In the genomic region with DNA sequence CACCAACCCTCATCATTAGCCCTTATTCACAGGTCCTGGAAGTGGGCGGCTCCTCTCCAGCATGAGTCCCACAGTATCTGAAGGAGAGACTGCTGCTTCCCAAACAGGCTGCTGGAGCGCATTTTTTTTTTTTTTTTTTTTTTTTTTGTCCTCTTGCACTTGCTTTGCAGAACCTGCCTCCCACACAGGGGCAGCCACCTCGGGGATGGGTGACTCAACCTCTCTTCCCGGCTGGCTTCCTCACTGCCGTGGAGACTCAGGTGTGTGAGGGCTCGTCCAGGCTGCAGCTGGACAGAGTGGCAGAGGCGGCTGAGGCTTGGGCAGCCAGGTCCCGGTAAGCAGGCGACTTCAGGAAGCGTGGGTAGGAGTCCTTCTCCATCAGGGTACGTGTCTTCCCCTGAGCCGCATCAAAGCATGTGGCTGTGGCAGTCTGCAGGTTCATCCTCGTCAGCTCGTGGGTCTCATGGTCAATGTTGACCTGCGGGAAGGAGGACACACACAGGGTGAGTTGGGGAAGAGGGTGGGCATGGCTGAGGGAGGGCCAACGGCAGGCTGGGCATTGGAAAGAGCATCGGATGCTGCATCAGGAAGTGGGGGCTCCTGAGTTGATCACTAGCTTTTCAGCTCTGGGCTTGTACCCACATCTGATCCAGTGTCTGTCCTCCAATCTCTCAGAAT, we compare ENCODE assay signal across 26 cellular contexts. TPM values are rescaled to one million over a fixed set of nuclear protein-coding genes. Genes with fewer than 3 reads are reported as not detected.
A peak's percentile ranks its signal among the peaks of the same experiment; 100 is the strongest.
DNase-seq lines count a peak whose midpoint lies in the region; ATAC-seq, FAIRE-seq and TF ChIP-seq lines count a peak whose summit lies in the region.
"Had no signal": no experiment of that assay in that cellular context is flagged by ENCODE, and none has a peak within 500 bp of the region (broad histone marks: within the 10 kb centered on the region; RNA-seq: fewer than 3 reads in every experiment).

No MANE protein-coding gene starts in this region.

- no peak for DNase-seq in BE2C
- no peak for DNase-seq in CD4-positive, CD25-positive, alpha-beta regulatory T cell
- DNase-seq in OCI-LY7 (ENCODE audit: low spot score), result no peak
- DNase-seq in glutamatergic neuron, result no peak
- DNase-seq in HepG2 (ENCODE audit: low spot score), result no peak
- DNase-seq in NCI-H1417 treated with DMSO at 0.1 percent for 48 hours (lab: John Stamatoyannopoulos, UW), result no peak
- DNase-seq in NK-92 (lab: John Stamatoyannopoulos, UW; ENCODE audit: unreplicated experiment), result no peak
- DNase-seq: CD8-positive, alpha-beta T cell; DMS 273 treated with DMSO at 0.1 percent for 48 hours; heart left ventricle; Kasumi-1; NCI-H1048; NCI-H1930; NCI-H748 treated with DMSO at 0.1 percent for 48 hours; T-helper 9 cell had no signal

- no peak for TF ChIP-seq RAD21 in HepG2 (CRISPR knock-in tag; IDR thresholded peaks at IDR 0.05)

- WGBS in HepG2 (ENCODE audit: low lambda C conversion rate), result 36% methylated on average over 11 of the region's 17 CpGs

- H3K27me3 ChIP-seq in BE2C, result no peaks in the 10 kb centered on the region
- no peaks in the 10 kb centered on the region for H3K27me3 ChIP-seq in CD4-positive, CD25-positive, alpha-beta regulatory T cell (ENCODE audit: control insufficient read depth, insufficient read depth, low read length)
- H3K27me3 ChIP-seq in HepG2 (ENCODE audit: control insufficient read depth in 1 of 2, insufficient read depth in 2 of 2, low read length in 2 of 2), result peaks cover 2 to 14% of the 10 kb centered on the region in 2 experiments; a peak in 3 of 5 replicates
- H3K27me3 ChIP-seq: heart left ventricle, upper lobe of left lung had no signal

- H2AFZ ChIP-seq in OCI-LY7 (ENCODE audit: low read length) (no peak overlapping the region), HepG2 (ENCODE audit: low read length) (no peak overlapping the region)

- no peak overlapping the region for H3K9ac ChIP-seq in HepG2 (ENCODE audit: insufficient read depth, low read depth, low read length)

- H3K9me3 ChIP-seq in BE2C, result no peaks in the 10 kb centered on the region
- H3K9me3 ChIP-seq in CD4-positive, CD25-positive, alpha-beta regulatory T cell (ENCODE audit: control insufficient read depth in 2 of 2, low read length in 2 of 2), result no peaks in the 10 kb centered on the region
- no peaks in the 10 kb centered on the region for H3K9me3 ChIP-seq in OCI-LY7 (ENCODE audit: low read length)
- H3K9me3 ChIP-seq in HepG2 (ENCODE audit: low read length), result no peaks in the 10 kb centered on the region
- H3K9me3 ChIP-seq: heart left ventricle, upper lobe of left lung had no signal

- H3K27ac Mint-ChIP-seq in CD4-positive, CD25-positive, alpha-beta regulatory T cell, result peak overlapping the region in 2 of 3 donors; percentile 27 to 66
- no peak overlapping the region for H3K27ac Mint-ChIP-seq in glutamatergic neuron (ENCODE audit: unreplicated experiment)
- H3K27ac Mint-ChIP-seq: activated naive CD8-positive, alpha-beta T cell treated with anti-CD3 and anti-CD28 coated beads, Interleukin-2, amount 10 ng/mL, durations not matched to agents 7 days and 5 days; CD8-positive, alpha-beta T cell; progenitor cell of endocrine pancreas had no signal

- peaks cover 59% of the 10 kb centered on the region for H3K36me3 ChIP-seq in BE2C
- H3K36me3 ChIP-seq in CD4-positive, CD25-positive, alpha-beta regulatory T cell (ENCODE audit: control insufficient read depth, insufficient read depth, low read length), result no peaks in the 10 kb centered on the region
- peaks cover 53% of the 10 kb centered on the region for H3K36me3 ChIP-seq in OCI-LY7 (ENCODE audit: insufficient read depth, low read length)
- no peaks in the 10 kb centered on the region for H3K36me3 ChIP-seq in HepG2 (replicated peaks in 1 of 2; ENCODE audit: control insufficient read depth in 1 of 2, insufficient read depth in 2 of 2, low read length in 2 of 2)

- in situ Hi-C loops in HepG2 (cut with HindIII; ENCODE audit: extremely low pct_ligation_motif_present, low pct_unique_long_range_greater_than_20kb), result loop anchor here (5.0 kb wide), 1 partner anchor 187 kb away; a partner anchor contains a TSS

- BruUV-seq in OCI-LY7 (replicated peaks; lab: Mats Ljungman, UMichigan) (no TSS peak), HepG2 (replicated peaks; lab: Mats Ljungman, UMichigan) (no TSS peak)

- H3K4me2 ChIP-seq in OCI-LY7 (ENCODE audit: low read length), result peak overlapping the region; percentile 84; the same call in 1 of the 2 replicates
- H3K4me2 ChIP-seq in HepG2 (ENCODE audit: low read depth, low read length), result no peak overlapping the region

- CTCF ChIA-PET in OCI-LY7 (lab: Charles Lee; ENCODE audit: unreplicated experiment), result interaction anchor here (0.5 to 12.7 kb wide), 6 partner anchors 11 to 185 kb away, joined by 3 to 189 read pairs (median 3); no protein-coding TSS in a partner anchor
- CTCF ChIA-PET in HepG2 (lab: Yijun Ruan, JAX; ENCODE audit: low intra/inter-chr PET ratio, low total read pairs), result interaction anchor here (2.5 kb wide), 1 partner anchor 183 kb away, joined by 44 read pairs; no protein-coding TSS in a partner anchor

- TF ChIP-seq CTCF in BE2C (IDR thresholded peaks at IDR 0.05; ENCODE audit: low read depth, low read length) (no peak), OCI-LY7 (conservative IDR thresholded peaks at IDR 0.05; ENCODE audit: low read length) (no peak), glutamatergic neuron (IDR thresholded peaks at IDR 0.05; ENCODE audit: partially characterized antibody, unreplicated experiment) (no peak), HepG2 (CRISPR knock-in tag; IDR thresholded peaks at IDR 0.05) (no peak)

- ATAC-seq in CD4-positive, CD25-positive, alpha-beta regulatory T cell (ENCODE audit: low read depth in 2 of 2), result no peak
- ATAC-seq in HepG2, result no peak
- no peak for ATAC-seq in GM18907 (IDR thresholded peaks at IDR 0.05; ENCODE audit: unreplicated experiment)
- ATAC-seq: CD8-positive, alpha-beta T cell; heart left ventricle; Right ventricle myocardium inferior; sciatic nerve had no signal

- H3K4me1 ChIP-seq in BE2C (peaks cover 15% of the 10 kb centered on the region), OCI-LY7 (ENCODE audit: insufficient read depth, low read length, poor library complexity, severe bottlenecking) (peaks cover 48% of the 10 kb centered on the region), HepG2 (ENCODE audit: insufficient read depth, low read length) (no peaks in the 10 kb centered on the region)
- peaks cover 36% of the 10 kb centered on the region for H3K4me1 ChIP-seq in CD4-positive, CD25-positive, alpha-beta regulatory T cell (ENCODE audit: control insufficient read depth, insufficient read depth, low read length, poor library complexity, severe bottlenecking)

- peaks cover 0 to 15% (median 5%) of the 10 kb centered on the region in 4 donors for H3K4me1 Mint-ChIP-seq in CD4-positive, CD25-positive, alpha-beta regulatory T cell
- H3K4me1 Mint-ChIP-seq in glutamatergic neuron (ENCODE audit: low read depth, unreplicated experiment), result peaks cover 9% of the 10 kb centered on the region

- H3K27ac ChIP-seq in CD4-positive, CD25-positive, alpha-beta regulatory T cell (ENCODE audit: insufficient read depth, low read length, poor library complexity, severe bottlenecking), result no peak overlapping the region
- H3K27ac ChIP-seq in OCI-LY7 (ENCODE audit: low read depth, low read length, poor library complexity, severe bottlenecking) (no peak overlapping the region), HepG2 (ENCODE audit: extremely low read length, insufficient read depth, low read length) (no peak overlapping the region)
- H3K27ac ChIP-seq: epithelial cell of prostate had no signal

- no peak overlapping the region for H3K4me3 Mint-ChIP-seq in CD4-positive, CD25-positive, alpha-beta regulatory T cell
- H3K4me3 Mint-ChIP-seq in glutamatergic neuron (ENCODE audit: unreplicated experiment), result peak overlapping the region; percentile 1
- H3K4me3 Mint-ChIP-seq: activated naive CD8-positive, alpha-beta T cell treated with anti-CD3 and anti-CD28 coated beads, Interleukin-2, amount 10 ng/mL, durations not matched to agents 7 days and 5 days; CD8-positive, alpha-beta T cell; memory B cell; WTC11 had no signal

- no peak for TF ChIP-seq POLR2A in HepG2 (IDR thresholded peaks at IDR 0.05; ENCODE audit: insufficient read depth in 1 of 2, low read depth in 2 of 2, low read length in 2 of 2)

- peaks cover 42% of the 10 kb centered on the region for H3K79me2 ChIP-seq in OCI-LY7 (ENCODE audit: insufficient read depth, low read depth, low read length)
- H3K79me2 ChIP-seq in HepG2 (ENCODE audit: insufficient read depth, low read length), result no peaks in the 10 kb centered on the region

- intact Hi-C loops in OCI-LY7 (cut with micrococcal nuclease; ENCODE audit: unreplicated experiment), result loop anchor here (10.0 kb wide), 1 partner anchor 315 kb away; no protein-coding TSS in a partner anchor
- intact Hi-C loops in HepG2 (cut with micrococcal nuclease; ENCODE audit: unreplicated experiment), result no loop called here

- H3K36me3 Mint-ChIP-seq in CD4-positive, CD25-positive, alpha-beta regulatory T cell, result peaks cover 4% of the 10 kb centered on the region
- no peaks in the 10 kb centered on the region for H3K36me3 Mint-ChIP-seq in glutamatergic neuron (ENCODE audit: unreplicated experiment)
- H3K36me3 Mint-ChIP-seq: CD8-positive, alpha-beta T cell; WTC11 had no signal

- FAIRE-seq in HepG2 (lab: Jason Lieb, UNC), result no peak
- FAIRE-seq: H54 had no signal

- peaks cover 24% of the 10 kb centered on the region; the same call in 1 of the 2 replicates for H4K20me1 ChIP-seq in OCI-LY7 (ENCODE audit: insufficient read depth, low read length)
- H4K20me1 ChIP-seq in HepG2 (ENCODE audit: insufficient read depth, low read length), result no peaks in the 10 kb centered on the region

- H3K27me3 Mint-ChIP-seq in CD4-positive, CD25-positive, alpha-beta regulatory T cell, result no peaks in the 10 kb centered on the region
- H3K27me3 Mint-ChIP-seq in glutamatergic neuron (ENCODE audit: unreplicated experiment), result peaks cover 4% of the 10 kb centered on the region
- H3K27me3 Mint-ChIP-seq: memory B cell had no signal

- no peak for TF ChIP-seq EP300 in HepG2 (IDR thresholded peaks at IDR 0.05; ENCODE audit: low read depth in 2 of 2, low read length in 2 of 2)
- TF ChIP-seq EP300 in HepG2 (CRISPR knock-in tag; IDR thresholded peaks at IDR 0.05; ENCODE audit: borderline replicate concordance), result no peak

- no peaks in the 10 kb centered on the region for H3K9me2 ChIP-seq in OCI-LY7 (ENCODE audit: insufficient read depth, low read length)

- H3K9me3 Mint-ChIP-seq in CD4-positive, CD25-positive, alpha-beta regulatory T cell, result no peaks in the 10 kb centered on the region
- H3K9me3 Mint-ChIP-seq in glutamatergic neuron (ENCODE audit: unreplicated experiment), result no peaks in the 10 kb centered on the region
- H3K9me3 Mint-ChIP-seq: activated naive CD8-positive, alpha-beta T cell treated with anti-CD3 and anti-CD28 coated beads, Interleukin-2, amount 10 ng/mL, durations not matched to agents 7 days and 5 days; CD8-positive, alpha-beta T cell; memory B cell; WTC11 had no signal

- POLR2A ChIA-PET in OCI-LY7 (lab: Charles Lee), result interaction anchor here (0.7 to 1.4 kb wide), 3 partner anchors 15 to 185 kb away, joined by 3 to 4 read pairs (median 4); no protein-coding TSS in a partner anchor
- POLR2A ChIA-PET in HepG2 (lab: Yijun Ruan, JAX), result no interaction called here

- H3K4me3 ChIP-seq in BE2C (ENCODE audit: low read depth, low read length), result peak overlapping the region; percentile 82
- H3K4me3 ChIP-seq in CD4-positive, CD25-positive, alpha-beta regulatory T cell (ENCODE audit: low read depth, low read length), result no peak overlapping the region
- no peak overlapping the region for H3K4me3 ChIP-seq in OCI-LY7 (ENCODE audit: low read depth, low read length, poor library complexity, severe bottlenecking)
- H3K4me3 ChIP-seq in HepG2 (replicated peaks in 1 of 3; ENCODE audit: insufficient read depth in 1 of 3, low read depth in 2 of 3, low read length in 3 of 3), result no peak overlapping the region

RNA-seq across cellular contexts. Expression of a gene that starts 4.0 kb away (rescaled TPM):
- 279 TPM for polyA plus RNA-seq in BE2C (2012; ENCODE audit: insufficient read depth, insufficient read length, low read depth)
- total RNA-seq in CD4-positive, CD25-positive, alpha-beta regulatory T cell, result 16.6 TPM
- 1 to 10 TPM in 1 of 4 donors, under 1 TPM in 3; 0.34 to 1.2 (median 0.46) TPM for polyA plus RNA-seq in CD4-positive, CD25-positive, alpha-beta regulatory T cell
- total RNA-seq in OCI-LY7 (2014; rRNA removed; shearing (Covaris generic)), result 17.9 and 20.1 TPM in 2 replicates
- total RNA-seq in OCI-LY7 (2022) (22.5 and 29.5 TPM in 2 replicates), glutamatergic neuron (ENCODE audit: unreplicated experiment) (37.2 TPM), HepG2 (2016; rRNA removed; fragmentation: Illumina TruSeq; extraction: Trizol) (not detected in 2 replicates)
- total RNA-seq in HepG2 (2016; cell fraction: cytosol; rRNA removed; fragmentation: Illumina TruSeq; extraction: Trizol; ENCODE audit: low read depth), result not detected in 2 replicates
- not detected in 2 replicates for total RNA-seq in HepG2 (2016; cell fraction: insoluble cytoplasmic fraction; rRNA removed; fragmentation: Illumina TruSeq; extraction: Trizol)
- total RNA-seq in HepG2 (2016; cell fraction: membrane; rRNA removed; fragmentation: Illumina TruSeq; extraction: Trizol), result not detected in 2 replicates
- total RNA-seq in HepG2 (2016; cell fraction: nucleus; rRNA removed; fragmentation: Illumina TruSeq; extraction: Trizol), result not detected in 2 replicates
- polyA plus RNA-seq in HepG2 (2011; rRNA removed), result not detected in 2 replicates
- not detected in 2 replicates for polyA plus RNA-seq in HepG2 (2011; cell fraction: cytosol; rRNA removed)
- not detected in 2 replicates for polyA plus RNA-seq in HepG2 (2011; cell fraction: nucleus; rRNA removed)
- polyA plus RNA-seq in HepG2 (2012), result not detected in 2 replicates
- polyA plus RNA-seq in HepG2 (2016; cell fraction: cytosol; fragmentation: Illumina TruSeq; extraction: Trizol; ENCODE audit: low read depth), result not detected in 2 replicates
- not detected in 2 replicates for polyA plus RNA-seq in HepG2 (2016; cell fraction: insoluble cytoplasmic fraction; fragmentation: Illumina TruSeq; extraction: Trizol; ENCODE audit: low read depth)
- not detected in 2 replicates for polyA plus RNA-seq in HepG2 (2016; cell fraction: membrane; fragmentation: Illumina TruSeq; extraction: Trizol; ENCODE audit: low read depth)
- polyA plus RNA-seq in HepG2 (2016; cell fraction: nucleus; fragmentation: Illumina TruSeq; extraction: Trizol; ENCODE audit: insufficient read depth, low read depth), result not detected in 2 replicates
- 3.1 TPM in 1 of 2 replicates, not detected in the other for polyA minus RNA-seq in HepG2 (2011; rRNA and poly(A)+ RNA removed; ENCODE audit: low replicate concordance)
- not detected in 2 replicates for polyA minus RNA-seq in HepG2 (2011; cell fraction: cytosol; rRNA and poly(A)+ RNA removed)
- polyA minus RNA-seq in HepG2 (2011; cell fraction: nucleus; rRNA and poly(A)+ RNA removed), result not detected in 2 replicates
- total RNA-seq: G401 had no signal

RNA-seq across cellular contexts. Expression of a gene that starts 11.1 kb away (rescaled TPM):
- 1.3 TPM for polyA plus RNA-seq in BE2C (2012; ENCODE audit: insufficient read depth, insufficient read length, low read depth)
- 9.1 TPM for total RNA-seq in CD4-positive, CD25-positive, alpha-beta regulatory T cell
- 10 to 100 TPM in 2 of 4 donors, 1 to 10 TPM in 2; 6.2 to 10.5 (median 9.0) TPM for polyA plus RNA-seq in CD4-positive, CD25-positive, alpha-beta regulatory T cell
- total RNA-seq in OCI-LY7 (2014; rRNA removed; shearing (Covaris generic)), result 1.3 and 2.2 TPM in 2 replicates
- 3.0 and 4.0 TPM in 2 replicates for total RNA-seq in OCI-LY7 (2022)
- total RNA-seq in glutamatergic neuron (ENCODE audit: unreplicated experiment), result 1.3 TPM
- total RNA-seq in HepG2 (2016; rRNA removed; fragmentation: Illumina TruSeq; extraction: Trizol), result 0.13 and 0.20 TPM in 2 replicates
- not detected in 2 replicates for total RNA-seq in HepG2 (2016; cell fraction: cytosol; rRNA removed; fragmentation: Illumina TruSeq; extraction: Trizol; ENCODE audit: low read depth)
- 0.09 and 0.12 TPM in 2 replicates for total RNA-seq in HepG2 (2016; cell fraction: insoluble cytoplasmic fraction; rRNA removed; fragmentation: Illumina TruSeq; extraction: Trizol)
- 0.07 TPM in 1 of 2 replicates, not detected in the other for total RNA-seq in HepG2 (2016; cell fraction: membrane; rRNA removed; fragmentation: Illumina TruSeq; extraction: Trizol)
- 0.09 TPM in 2 replicates for total RNA-seq in HepG2 (2016; cell fraction: nucleus; rRNA removed; fragmentation: Illumina TruSeq; extraction: Trizol)
- 0.05 and 0.16 TPM in 2 replicates for polyA plus RNA-seq in HepG2 (2011; rRNA removed)
- polyA plus RNA-seq in HepG2 (2011; cell fraction: cytosol; rRNA removed), result 0.01 and 0.09 TPM in 2 replicates
- polyA plus RNA-seq in HepG2 (2011; cell fraction: nucleus; rRNA removed), result 0.06 and 0.29 TPM in 2 replicates
- 0.04 and 0.08 TPM in 2 replicates for polyA plus RNA-seq in HepG2 (2012)
- not detected in 2 replicates for polyA plus RNA-seq in HepG2 (2016; cell fraction: cytosol; fragmentation: Illumina TruSeq; extraction: Trizol; ENCODE audit: low read depth)
- polyA plus RNA-seq in HepG2 (2016; cell fraction: insoluble cytoplasmic fraction; fragmentation: Illumina TruSeq; extraction: Trizol; ENCODE audit: low read depth), result 0.15 TPM in 1 of 2 replicates, not detected in the other
- not detected in 2 replicates for polyA plus RNA-seq in HepG2 (2016; cell fraction: membrane; fragmentation: Illumina TruSeq; extraction: Trizol; ENCODE audit: low read depth)
- 0.15 and 0.18 TPM in 2 replicates for polyA plus RNA-seq in HepG2 (2016; cell fraction: nucleus; fragmentation: Illumina TruSeq; extraction: Trizol; ENCODE audit: insufficient read depth, low read depth)
- 0.04 and 1.8 TPM in 2 replicates for polyA minus RNA-seq in HepG2 (2011; rRNA and poly(A)+ RNA removed; ENCODE audit: low replicate concordance)
- not detected in 2 replicates for polyA minus RNA-seq in HepG2 (2011; cell fraction: cytosol; rRNA and poly(A)+ RNA removed)
- 0.13 and 0.37 TPM in 2 replicates for polyA minus RNA-seq in HepG2 (2011; cell fraction: nucleus; rRNA and poly(A)+ RNA removed)
- total RNA-seq: G401 had no signal

Comparison
In these comparisons a context has a peak if more than half of its experiments do, and no peak if none do; other contexts are left out.
1. RNA of a gene that starts 4.0 kb away (total RNA-seq): 37.2 TPM in glutamatergic neuron (single experiment), 17.9 to 29.5 TPM in OCI-LY7 and 16.6 TPM in CD4-positive, CD25-positive, alpha-beta regulatory T cell (single experiment); not detected in HepG2; every median in the first group is over 10 times any median in the second.